Comparison of ENCODE assay signal across 9 cellular contexts in the genomic region with DNA sequence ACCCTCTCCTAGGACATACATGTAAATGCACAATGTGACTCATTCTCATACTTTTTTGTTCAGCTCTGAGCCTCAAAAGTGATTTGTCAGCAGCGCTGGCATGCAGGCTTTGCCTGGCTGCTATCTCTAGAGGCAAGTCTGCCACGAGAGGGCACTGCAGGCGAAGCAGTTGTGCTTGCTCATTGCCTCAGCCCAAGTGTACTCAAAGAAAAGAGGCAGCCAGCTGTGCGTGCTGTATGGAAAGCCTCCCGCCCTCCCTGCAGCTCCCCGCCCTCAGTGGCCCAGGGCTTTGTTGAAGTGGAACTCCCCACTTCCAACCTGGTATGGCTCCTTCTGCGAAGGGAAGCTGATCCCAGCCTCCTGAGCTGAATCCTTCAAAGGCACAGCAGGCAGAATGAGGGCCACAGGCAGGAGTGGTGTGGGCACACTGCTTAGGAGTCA. TPM values are rescaled to one million over a fixed set of nuclear protein-coding genes. Genes with fewer than 3 reads are reported as not detected.
DNase-seq lines count a peak whose midpoint lies in the region; ATAC-seq and TF ChIP-seq lines count a peak whose summit lies in the region.
"Had no signal": no experiment of that assay in that cellular context is flagged by ENCODE, and none has a peak within 500 bp of the region (broad histone marks: within the 10 kb centered on the region; RNA-seq: fewer than 3 reads in every experiment).

No MANE protein-coding gene starts in this region.

- no peaks in the 10 kb centered on the region for H3K27me3 Mint-ChIP-seq in activated CD4-positive, alpha-beta T cell treated with anti-CD3 and anti-CD28 coated beads, Interleukin-2, amount 10 ng/mL, durations not matched to agents 7 days and 5 days
- H3K27me3 Mint-ChIP-seq: stimulated activated naive CD8-positive, alpha-beta T cell treated with anti-CD3 and anti-CD28 coated beads, Interleukin-15, Interleukin-2, amounts not matched to agents 100 ng/mL and 50 ng/mL, for 24 hours had no signal

- WGBS in liver: 45% methylated on average over 7 of the region's 7 CpGs

- TF ChIP-seq RAD21 in liver (IDR thresholded peaks at IDR 0.05): peak; percentile 83 to 89

- DNase-seq in G401 (ENCODE audit: low spot score) (peak; percentile 81), NCI-H510A (lab: John Stamatoyannopoulos, UW) (peak; percentile 94), dedifferentiated amniotic fluid mesenchymal stem cell (ENCODE audit: extremely low spot score) (peak; percentile 98)
- DNase-seq in activated CD4-positive, alpha-beta T cell treated with anti-CD3 and anti-CD28 coated beads, Interleukin-2, amount 10 ng/mL, durations not matched to agents 7 days and 5 days: peak; percentile 87
- DNase-seq in stimulated activated CD4-positive, alpha-beta T cell treated with anti-CD3 and anti-CD28 coated beads, Interleukin-4, amount 100 ng/mL, for 1 hour: peak; percentile 87

- no peak overlapping the region for H3K27ac ChIP-seq in liver (ENCODE audit: low read depth in 1 of 2, low read length in 2 of 2)

- peak; percentile 75 for TF ChIP-seq CTCF in liver (IDR thresholded peaks at IDR 0.05; ENCODE audit: low read depth, low read length, missing input control)

- H3K4me1 ChIP-seq in liver (ENCODE audit: control insufficient read depth in 4 of 4, insufficient read depth in 4 of 4, low read length in 3 of 4): no peaks in the 10 kb centered on the region

- H3K4me3 ChIP-seq in liver (ENCODE audit: low read depth in 1 of 3, low read length in 3 of 3): no peak overlapping the region

- in situ Hi-C loops in G401 (cut with HindIII; ENCODE audit: low sequenced_read_pairs): no loop called here

- H3K9me3 Mint-ChIP-seq in activated CD4-positive, alpha-beta T cell treated with anti-CD3 and anti-CD28 coated beads, Interleukin-2, amount 10 ng/mL, durations not matched to agents 7 days and 5 days: no peaks in the 10 kb centered on the region
- H3K9me3 Mint-ChIP-seq: stimulated activated naive CD8-positive, alpha-beta T cell treated with anti-CD3 and anti-CD28 coated beads, Interleukin-15, Interleukin-2, amounts not matched to agents 100 ng/mL and 50 ng/mL, for 24 hours had no signal

- POLR2A ChIA-PET in activated CD4-positive, alpha-beta T cell treated with anti-CD3 and anti-CD28 coated beads, Interleukin-2, amount 10 ng/mL, durations not matched to agents 7 days and 5 days (lab: Charles Lee): no interaction called here

- H3K27ac Mint-ChIP-seq in activated CD4-positive, alpha-beta T cell treated with anti-CD3 and anti-CD28 coated beads, Interleukin-2, amount 10 ng/mL, durations not matched to agents 7 days and 5 days: no peak overlapping the region

- H3K9me3 ChIP-seq in liver (ENCODE audit: control insufficient read depth in 4 of 4, low read length in 3 of 4): no peaks in the 10 kb centered on the region

- peaks cover 5 to 37% (median 31%) of the 10 kb centered on the region in 4 donors for H3K36me3 ChIP-seq in liver (ENCODE audit: control insufficient read depth in 4 of 4, insufficient read depth in 3 of 4, low read depth in 1 of 4, low read length in 3 of 4)

- H3K4me1 Mint-ChIP-seq in activated CD4-positive, alpha-beta T cell treated with anti-CD3 and anti-CD28 coated beads, Interleukin-2, amount 10 ng/mL, durations not matched to agents 7 days and 5 days: peaks cover 20% of the 10 kb centered on the region

- ATAC-seq in HG03342 (IDR thresholded peaks at IDR 0.05; ENCODE audit: unreplicated experiment) (peak; percentile 70), GM19452 (IDR thresholded peaks at IDR 0.05; ENCODE audit: unreplicated experiment) (no peak)

- no peak overlapping the region for H3K9ac ChIP-seq in liver (ENCODE audit: low read depth in 1 of 2, low read length in 2 of 2)

- no peak overlapping the region for H3K4me3 Mint-ChIP-seq in activated CD4-positive, alpha-beta T cell treated with anti-CD3 and anti-CD28 coated beads, Interleukin-2, amount 10 ng/mL, durations not matched to agents 7 days and 5 days
- H3K4me3 Mint-ChIP-seq: stimulated activated naive CD8-positive, alpha-beta T cell treated with anti-CD3 and anti-CD28 coated beads, Interleukin-15, Interleukin-2, amounts not matched to agents 100 ng/mL and 50 ng/mL, for 24 hours had no signal

- H3K36me3 Mint-ChIP-seq in activated CD4-positive, alpha-beta T cell treated with anti-CD3 and anti-CD28 coated beads, Interleukin-2, amount 10 ng/mL, durations not matched to agents 7 days and 5 days (ENCODE audit: low read depth): peaks cover 52% of the 10 kb centered on the region

- no peaks in the 10 kb centered on the region for H3K27me3 ChIP-seq in liver (ENCODE audit: control insufficient read depth in 4 of 4, insufficient read depth in 4 of 4, low read length in 3 of 4)

- CTCF ChIA-PET in activated CD4-positive, alpha-beta T cell treated with anti-CD3 and anti-CD28 coated beads, Interleukin-2, amount 10 ng/mL, durations not matched to agents 7 days and 5 days (lab: Charles Lee): interaction anchor here (0.8 to 4.0 kb wide), 16 partner anchors 10 to 287 kb away, joined by 3 to 26 read pairs (median 5); a partner anchor contains a TSS

TF ChIP-seq in liver, 16 proteins besides CTCF, POLR2A, EP300 and RAD21:
- TF ChIP-seq, protein P1, sequence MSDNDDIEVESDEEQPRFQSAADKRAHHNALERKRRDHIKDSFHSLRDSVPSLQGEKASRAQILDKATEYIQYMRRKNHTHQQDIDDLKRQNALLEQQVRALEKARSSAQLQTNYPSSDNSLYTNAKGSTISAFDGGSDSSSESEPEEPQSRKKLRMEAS (IDR thresholded peaks at IDR 0.05): no peak
- TF ChIP-seq SP1 (IDR thresholded peaks at IDR 0.05) (no peak), FOXA1 (IDR thresholded peaks at IDR 0.05) (no peak), HNF4G (IDR thresholded peaks at IDR 0.05) (no peak), RXRA (IDR thresholded peaks at IDR 0.05) (peak in 1 of 2 donors; percentile 44)
- TF ChIP-seq, protein P2, sequence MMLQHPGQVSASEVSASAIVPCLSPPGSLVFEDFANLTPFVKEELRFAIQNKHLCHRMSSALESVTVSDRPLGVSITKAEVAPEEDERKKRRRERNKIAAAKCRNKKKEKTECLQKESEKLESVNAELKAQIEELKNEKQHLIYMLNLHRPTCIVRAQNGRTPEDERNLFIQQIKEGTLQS (IDR thresholded peaks at IDR 0.05): peak; percentile 27
- TF ChIP-seq, protein P3, sequence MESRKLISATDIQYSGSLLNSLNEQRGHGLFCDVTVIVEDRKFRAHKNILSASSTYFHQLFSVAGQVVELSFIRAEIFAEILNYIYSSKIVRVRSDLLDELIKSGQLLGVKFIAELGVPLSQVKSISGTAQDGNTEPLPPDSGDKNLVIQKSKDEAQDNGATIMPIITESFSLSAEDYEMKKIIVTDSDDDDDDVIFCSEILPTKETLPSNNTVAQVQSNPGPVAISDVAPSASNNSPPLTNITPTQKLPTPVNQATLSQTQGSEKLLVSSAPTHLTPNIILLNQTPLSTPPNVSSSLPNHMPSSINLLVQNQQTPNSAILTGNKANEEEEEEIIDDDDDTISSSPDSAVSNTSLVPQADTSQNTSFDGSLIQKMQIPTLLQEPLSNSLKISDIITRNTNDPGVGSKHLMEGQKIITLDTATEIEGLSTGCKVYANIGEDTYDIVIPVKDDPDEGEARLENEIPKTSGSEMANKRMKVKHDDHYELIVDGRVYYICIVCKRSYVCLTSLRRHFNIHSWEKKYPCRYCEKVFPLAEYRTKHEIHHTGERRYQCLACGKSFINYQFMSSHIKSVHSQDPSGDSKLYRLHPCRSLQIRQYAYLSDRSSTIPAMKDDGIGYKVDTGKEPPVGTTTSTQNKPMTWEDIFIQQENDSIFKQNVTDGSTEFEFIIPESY (IDR thresholded peaks at IDR 0.05): no peak

RNA-seq across cellular contexts. Expression of a gene that starts 16.3 kb away (rescaled TPM):
- 19.5 and 22.3 TPM in 2 replicates for total RNA-seq in G401 (2014; rRNA removed; shearing (Covaris generic))
- total RNA-seq in activated CD4-positive, alpha-beta T cell treated with anti-CD3 and anti-CD28 coated beads, Interleukin-2, amount 10 ng/mL, durations not matched to agents 7 days and 5 days: 10 to 100 TPM; 42.4 to 48.3 TPM
- total RNA-seq in liver: 10 to 100 TPM; 25.5 to 32.2 TPM
- 10 to 100 TPM; 28.1 to 46.9 TPM for polyA plus RNA-seq in liver

RNA-seq across cellular contexts. Expression of a gene that starts 16.5 kb away (rescaled TPM):
- total RNA-seq in G401 (2014; rRNA removed; shearing (Covaris generic)): 29.5 and 39.1 TPM in 2 replicates
- 100 to 1,000 TPM; 106 to 133 TPM for total RNA-seq in activated CD4-positive, alpha-beta T cell treated with anti-CD3 and anti-CD28 coated beads, Interleukin-2, amount 10 ng/mL, durations not matched to agents 7 days and 5 days
- 10 to 100 TPM; 21.0 to 23.3 TPM for total RNA-seq in liver
- polyA plus RNA-seq in liver: 10 to 100 TPM; 12.5 to 23.7 TPM

RNA-seq across cellular contexts. Expression of a gene that starts 53.8 kb away (rescaled TPM):
- not detected in 2 replicates for total RNA-seq in G401 (2014; rRNA removed; shearing (Covaris generic))
- 1 to 10 TPM; 3.7 to 6.3 TPM for total RNA-seq in activated CD4-positive, alpha-beta T cell treated with anti-CD3 and anti-CD28 coated beads, Interleukin-2, amount 10 ng/mL, durations not matched to agents 7 days and 5 days
- total RNA-seq in liver: 1 to 10 TPM; 3.3 to 3.8 TPM
- polyA plus RNA-seq in liver: 1 to 10 TPM; 2.3 to 4.0 TPM
